ENCODE assay signal across 21 cellular contexts in genomic region chr6:81002126-81002525, GRCh38.
"Had no signal": no experiment of that assay in that cellular context is flagged by ENCODE, and none has a peak within 500 bp of the region (broad histone marks: within the 10 kb centered on the region; RNA-seq: fewer than 3 reads in every experiment).

No MANE protein-coding gene starts in this region.

- H3K36me3 ChIP-seq: esophagus squamous epithelium, gastroesophageal sphincter, heart right ventricle, left ventricle myocardium inferior, ovary, tibial artery had no signal

- H3K27ac ChIP-seq: esophagus squamous epithelium, gastroesophageal sphincter, heart right ventricle, left ventricle myocardium inferior, ovary, psoas muscle, skin epidermis, tibial artery had no signal

- H3K9me3 ChIP-seq: psoas muscle had no signal

- DNase-seq: activated CD4-positive, alpha-beta memory T cell treated with anti-CD3 and anti-CD28 coated beads, Interleukin-2, amount 10 ng/mL, durations not matched to agents 7 days and 5 days; activated CD4-positive, alpha-beta T cell treated with anti-CD3 and anti-CD28 coated beads for 48 hours; activated CD4-positive, CD25-positive, alpha-beta regulatory T cell; activated naive CD4-positive, alpha-beta T cell treated with anti-CD3 and anti-CD28 coated beads for 36 hours; activated T-cell treated with anti-CD3 and anti-CD28 coated beads, Interleukin-2, amount 50 U/mL, for 1 hour; aorta; effector CD8-positive, alpha-beta T cell; esophagus squamous epithelium; heart right ventricle; kidney glomerular epithelial cell; left ventricle myocardium inferior; mucosa of descending colon; naive B cell; ovary; psoas muscle; right cardiac atrium; stimulated activated naive CD8-positive, alpha-beta T cell treated with anti-CD3 and anti-CD28 coated beads, Interleukin-15, Interleukin-2, amounts not matched to agents 100 U/mL and 50 U/mL, for 24 hours; substantia nigra; tibial artery had no signal

- H3K4me3 ChIP-seq: esophagus squamous epithelium, gastroesophageal sphincter, heart right ventricle, left ventricle myocardium inferior, mucosa of descending colon, ovary, psoas muscle, skin epidermis, tibial artery had no signal

- H3K27me3 ChIP-seq: esophagus squamous epithelium, gastroesophageal sphincter, heart right ventricle, ovary, tibial artery had no signal

- H3K4me1 ChIP-seq: esophagus squamous epithelium, gastroesophageal sphincter, heart right ventricle, left ventricle myocardium inferior, psoas muscle, tibial artery had no signal
